ENCODE assay signal across 8 cellular contexts in genomic region chr1:33255347-33256311, GRCh38. TPM values are rescaled to one million over a fixed set of nuclear protein-coding genes. Genes with fewer than 3 reads are reported as not detected.
DNase-seq lines count a peak whose midpoint lies in the region; ATAC-seq and TF ChIP-seq lines count a peak whose summit lies in the region.

No MANE protein-coding gene starts in this region.

- TF ChIP-seq EP300 in sigmoid colon (IDR thresholded peaks at IDR 0.05) = no peak

- no peak for TF ChIP-seq CTCF in MM.1S (IDR thresholded peaks at IDR 0.05; ENCODE audit: low read length)
- no peak for TF ChIP-seq CTCF in sigmoid colon (IDR thresholded peaks at IDR 0.05)

- peak; percentile 30 to 42 for TF ChIP-seq POLR2A in sigmoid colon (IDR thresholded peaks at IDR 0.05)

- H3F3A ChIP-seq in MM.1S (ENCODE audit: insufficient read depth, low read length) = no peaks in the 10 kb centered on the region

- H3K27me3 ChIP-seq in MM.1S (replicated peaks; ENCODE audit: insufficient read depth, low read length) (0 out of 2 replicates have a peak, but pooled peaks cover 2% of the 10 kb centered on the region), iPS-15b (ENCODE audit: control insufficient read depth, insufficient read depth, low read length) (peaks cover 18% of the 10 kb centered on the region), sigmoid colon (no peaks in the 10 kb centered on the region)

- H3K9me2 ChIP-seq in MM.1S (replicated peaks; ENCODE audit: insufficient read depth, low read length) = no peaks in the 10 kb centered on the region

- H3K4me3 ChIP-seq in MM.1S (ENCODE audit: low read length) = peak overlapping the region; percentile 59
- peak overlapping the region; percentile 39 for H3K4me3 ChIP-seq in iPS-15b (ENCODE audit: low read depth, low read length)
- H3K4me3 ChIP-seq in sigmoid colon = peak overlapping the region; percentile 21 to 73 (median 66)

- DNase-seq in 8988T = peak; percentile 75
- DNase-seq in MM.1S = peak; percentile 80
- DNase-seq in T-helper 9 cell = peak; percentile 22
- peak; percentile 68 to 86 for DNase-seq in T47D (ENCODE audit: low read depth in 1 of 2, low spot score in 1 of 2)
- DNase-seq in sigmoid colon = peak; percentile 89
- no peak for DNase-seq in NCI-H2081 treated with DMSO at 0.1 percent for 48 hours (lab: John Stamatoyannopoulos, UW)

- H4K20me1 ChIP-seq in MM.1S (ENCODE audit: insufficient read depth, low read length) = no peaks in the 10 kb centered on the region

- H3K4me1 ChIP-seq in MM.1S (ENCODE audit: low read length) = no peaks in the 10 kb centered on the region
- peaks cover 6% of the 10 kb centered on the region for H3K4me1 ChIP-seq in iPS-15b (ENCODE audit: control insufficient read depth, insufficient read depth, low read length)
- H3K4me1 ChIP-seq in sigmoid colon = peaks cover 0 to 43% (median 33%) of the 10 kb centered on the region in 4 donors

- 2 to 5% methylated on average over 84 of the region's 84 CpGs for WGBS in sigmoid colon, 2 donors

- in situ Hi-C loops in T47D (cut with HindIII; ENCODE audit: low pct_unique_long_range_greater_than_20kb, low sequenced_read_pairs) = no loop called here

- peak overlapping the region; percentile 95 for H2AFZ ChIP-seq in MM.1S (ENCODE audit: low read length)

- H3K9ac ChIP-seq in MM.1S (ENCODE audit: low read length) (peak overlapping the region; percentile 62; the same call in 1 of the 2 replicates), iPS-15b (ENCODE audit: low read depth, low read length) (no peak overlapping the region)

- ATAC-seq in GM18511 (IDR thresholded peaks at IDR 0.05; ENCODE audit: unreplicated experiment) = peak; percentile 49

- H3K4me2 ChIP-seq in MM.1S (ENCODE audit: low read depth, low read length) = peak overlapping the region; percentile 89

- H3K36me3 ChIP-seq in MM.1S (replicated peaks; ENCODE audit: insufficient read depth, low read length) (no peaks in the 10 kb centered on the region), iPS-15b (ENCODE audit: control insufficient read depth, insufficient read depth, low read length) (no peaks in the 10 kb centered on the region), sigmoid colon (no peaks in the 10 kb centered on the region)

- H3K9me3 ChIP-seq in MM.1S (replicated peaks; ENCODE audit: insufficient read depth, low read length) (no peaks in the 10 kb centered on the region), iPS-15b (ENCODE audit: control insufficient read depth, insufficient read depth, low read length) (no peaks in the 10 kb centered on the region), sigmoid colon (no peaks in the 10 kb centered on the region)

- no peaks in the 10 kb centered on the region for H3K79me2 ChIP-seq in MM.1S (ENCODE audit: low read length)

- intact Hi-C loops in sigmoid colon (cut with DNase I) = loop anchor here (1.0 to 2.0 kb wide), 2 partner anchors 73 to 128 kb away; partner anchors contain the start of gene TRIM62

- H3K27ac ChIP-seq in MM.1S (ENCODE audit: low read length) = peak overlapping the region; percentile 44; the same call in 1 of the 2 replicates
- peak overlapping the region; percentile 91 to 96 (median 93) for H3K27ac ChIP-seq in sigmoid colon

RNA-seq across cellular contexts. Expression of gene ZNF362, which starts 0.7 kb away (rescaled TPM):
- total RNA-seq in sigmoid colon = 10 to 100 TPM; 11.2 to 18.8 (median 15.9) TPM
- polyA plus RNA-seq in sigmoid colon = 1 to 10 TPM; 3.5 to 9.3 (median 5.4) TPM
